In genomic region chr6:159695984-159696383, GRCh38 we compare ENCODE assay signal across 22 cellular contexts. TPM values are rescaled to one million over a fixed set of nuclear protein-coding genes. Genes with fewer than 3 reads are reported as not detected.
DNase-seq lines count a peak whose midpoint lies in the region; ATAC-seq and TF ChIP-seq lines count a peak whose summit lies in the region.
"Had no signal": no experiment of that assay in that cellular context is flagged by ENCODE, and none has a peak within 500 bp of the region (broad histone marks: within the 10 kb centered on the region; RNA-seq: fewer than 3 reads in every experiment).

No MANE protein-coding gene starts in this region.

- intact Hi-C loops in mucosa of descending colon (cut with DNase I, micrococcal nuclease): no loop called here

- peaks cover 0 to 7% of the 10 kb centered on the region in 2 donors for H3K36me3 Mint-ChIP-seq in naive B cell

- peaks cover 15% of the 10 kb centered on the region for H3K4me1 ChIP-seq in mucosa of descending colon (ENCODE audit: low read depth)

- no peaks in the 10 kb centered on the region for H3K9me3 Mint-ChIP-seq in naive B cell

- ATAC-seq in naive B cell (ENCODE audit: low read depth in 2 of 2): no peak
- ATAC-seq in GM18873 (IDR thresholded peaks at IDR 0.05; ENCODE audit: low FRiP score, unreplicated experiment): no peak
- ATAC-seq in mucosa of descending colon: no peak

- no peak overlapping the region for H3K4me3 ChIP-seq in AG10803 (ENCODE audit: low read length)
- no peak overlapping the region for H3K4me3 ChIP-seq in mucosa of descending colon
- H3K4me3 ChIP-seq: testis had no signal

- H3K9me3 ChIP-seq in mucosa of descending colon: no peaks in the 10 kb centered on the region
- H3K9me3 ChIP-seq: testis had no signal

- H3K4me3 Mint-ChIP-seq in naive B cell: peak overlapping the region in 1 of 8 donors; percentile 95
- H3K4me3 Mint-ChIP-seq: activated naive CD8-positive, alpha-beta T cell had no signal

- H3K4me1 Mint-ChIP-seq in naive B cell: peaks cover 30 to 41% (median 33%) of the 10 kb centered on the region in 3 donors

- H3K27me3 Mint-ChIP-seq in naive B cell: no peaks in the 10 kb centered on the region
- H3K27me3 Mint-ChIP-seq: activated naive CD8-positive, alpha-beta T cell; progenitor cell of endocrine pancreas had no signal

- TF ChIP-seq CTCF in AG10803 (conservative IDR thresholded peaks at IDR 0.05; ENCODE audit: low read length) (no peak), mucosa of descending colon (IDR thresholded peaks at IDR 0.05) (no peak)

- no peaks in the 10 kb centered on the region for H3K36me3 ChIP-seq in mucosa of descending colon (ENCODE audit: low read depth)

- H3K27ac Mint-ChIP-seq in naive B cell: peak overlapping the region in 4 of 6 donors; percentile 44 to 98 (median 86)
- H3K27ac Mint-ChIP-seq: activated naive CD8-positive, alpha-beta T cell; progenitor cell of endocrine pancreas had no signal

- DNase-seq in AG10803 (ENCODE audit: low read depth): peak; percentile 51
- DNase-seq in ELR (ENCODE audit: low read depth): peak; percentile 73
- DNase-seq in amniotic epithelial cell (ENCODE audit: low read depth): peak; percentile 76
- no peak for DNase-seq in naive B cell
- DNase-seq in NCI-H1092 treated with DMSO at 0.1 percent for 48 hours (lab: John Stamatoyannopoulos, UW): no peak
- DNase-seq in NCI-H2107 (lab: John Stamatoyannopoulos, UW): no peak
- DNase-seq in mucosa of descending colon: no peak
- DNase-seq: activated CD4-positive, alpha-beta T cell treated with anti-CD3 and anti-CD28 coated beads, Interleukin-2, amount 50 U/mL, for 48 hours; activated T-cell treated with anti-CD3 and anti-CD28 coated beads, Interleukin-2, amount 50 U/mL, for 1 hour; DMS153; effector CD8-positive, alpha-beta T cell; NCI-H345; NK-92 treated with Interleukin-12 subunit alpha and Interleukin-12 subunit beta, amount 100 ng/mL, for 24 hours; RPMI8226; small intestine; stimulated activated CD4-positive, alpha-beta T cell treated with anti-CD3 and anti-CD28 coated beads, Interleukin-4, amount 100 ng/mL, for 4 hours; stimulated activated CD8-positive, alpha-beta memory T cell treated with anti-CD3 and anti-CD28 coated beads, Interleukin-4, amount 100 ng/mL, for 48 hours; SW 1271; testis had no signal

RNA-seq across cellular contexts. Expression of gene SOD2, which starts 2.9 kb away (rescaled TPM):
- 10 to 100 TPM; 74.3 to 99.4 (median 83.2) TPM for polyA plus RNA-seq in naive B cell (ENCODE audit: low read depth in 6 of 6)
- total RNA-seq in mucosa of descending colon: 100 to 1,000 TPM; 286 to 462 (median 400) TPM

RNA-seq across cellular contexts. Expression of gene WTAP, which starts 31.3 kb away (rescaled TPM):
- polyA plus RNA-seq in naive B cell (ENCODE audit: low read depth in 6 of 6): 100 to 1,000 TPM; 142 to 203 (median 152) TPM
- 10 to 100 TPM; 81.1 to 85.8 (median 84.4) TPM for total RNA-seq in mucosa of descending colon

Comparison
In these comparisons a context has a peak if more than half of its experiments do, and no peak if none do; other contexts are left out.
1. DNase-seq: peak in AG10803 (single experiment), ELR (single experiment) and amniotic epithelial cell (single experiment); none in naive B cell (single experiment), NCI-H1092 treated with DMSO at 0.1 percent for 48 hours (single experiment), NCI-H2107 (single experiment) and mucosa of descending colon (0 of 3).